Comparison of ENCODE assay signal across 8 cellular contexts in genomic region chr3:49805367-49805782, GRCh38. TPM values are rescaled to one million over a fixed set of nuclear protein-coding genes. Genes with fewer than 3 reads are reported as not detected.
DNase-seq lines count a peak whose midpoint lies in the region; ATAC-seq and TF ChIP-seq lines count a peak whose summit lies in the region.

No MANE protein-coding gene starts in this region.

- peaks cover 0 to 23% (median 0%) of the 10 kb centered on the region in 3 donors for H3K36me3 ChIP-seq in Peyer's patch

- peak overlapping the region; percentile 100 for H3K27ac Mint-ChIP-seq in nephron

- H3K9me3 Mint-ChIP-seq in nephron, result no peaks in the 10 kb centered on the region

- peaks cover 43% of the 10 kb centered on the region for H3K4me1 Mint-ChIP-seq in nephron

- peaks cover 3% of the 10 kb centered on the region for H3K36me3 Mint-ChIP-seq in nephron (ENCODE audit: low read depth)

- H3K4me1 ChIP-seq in Peyer's patch, result peaks cover 0 to 45% (median 41%) of the 10 kb centered on the region in 4 donors

- no peak for TF ChIP-seq POLR2A in Peyer's patch (IDR thresholded peaks at IDR 0.05)

- peaks cover 12% of the 10 kb centered on the region for H3K27me3 Mint-ChIP-seq in nephron (ENCODE audit: low read depth)

- no peaks in the 10 kb centered on the region for H3K9me3 ChIP-seq in Peyer's patch

- H3K27me3 ChIP-seq in Peyer's patch, result no peaks in the 10 kb centered on the region

- peak; percentile 30 for ATAC-seq in GM18511 (IDR thresholded peaks at IDR 0.05; ENCODE audit: unreplicated experiment)
- ATAC-seq in esophagus mucosa, result peak; percentile 11
- no peak for ATAC-seq in GM19324 (IDR thresholded peaks at IDR 0.05; ENCODE audit: low FRiP score, unreplicated experiment)
- ATAC-seq in HG02798 (IDR thresholded peaks at IDR 0.05; ENCODE audit: poor library complexity, unreplicated experiment), result no peak

- peak in 2 of 3 donors; percentile 80 to 87 for DNase-seq in Peyer's patch
- DNase-seq in LoVo (ENCODE audit: low spot score), result no peak
- no peak for DNase-seq in NCI-H1417 (lab: John Stamatoyannopoulos, UW)

- peak overlapping the region; percentile 78 to 98 (median 89) for H3K27ac ChIP-seq in Peyer's patch

- peak overlapping the region in 1 of 4 donors; percentile 80 for H3K4me3 ChIP-seq in Peyer's patch

- H3K4me3 Mint-ChIP-seq in nephron, result peak overlapping the region; percentile 86 to 90 (median 88)

- TF ChIP-seq CTCF in Peyer's patch (IDR thresholded peaks at IDR 0.05) (no peak), nephron (IDR thresholded peaks at IDR 0.05; ENCODE audit: unreplicated experiment in 3 of 3) (no peak)

RNA-seq across cellular contexts. Expression of gene INKA1, which starts 2.3 kb away (rescaled TPM):
- total RNA-seq in Peyer's patch (10 to 100 TPM in 1 of 4 donors, 1 to 10 TPM in 1, not detected in 2; 1.9 to 22.3 TPM), esophagus mucosa (14.2 TPM)

RNA-seq across cellular contexts. Expression of gene CDHR4, which starts 5.7 kb away (rescaled TPM):
- total RNA-seq in Peyer's patch (1 to 10 TPM in 1 of 4 donors, not detected in 3; 1.0 TPM), esophagus mucosa (not detected)

RNA-seq across cellular contexts. Expression of gene UBA7, which starts 8.4 kb away (rescaled TPM):
- total RNA-seq in Peyer's patch (100 to 1,000 TPM; 155 to 349 (median 263) TPM), esophagus mucosa (15.3 TPM)

RNA-seq across cellular contexts. Expression of gene IP6K1, which starts 19.0 kb away (rescaled TPM):
- total RNA-seq in Peyer's patch (10 to 100 TPM; 30.6 to 56.1 (median 46.8) TPM), esophagus mucosa (19.9 TPM)

RNA-seq across cellular contexts. Expression of gene TRAIP, which starts 51.0 kb away (rescaled TPM):
- 1 to 10 TPM; 2.1 to 8.3 (median 4.7) TPM for total RNA-seq in Peyer's patch
- total RNA-seq in esophagus mucosa, result 5.5 TPM

Comparison
In these comparisons a context has a peak if more than half of its experiments do, and no peak if none do; other contexts are left out.
1. ATAC-seq: peak in GM18511 (single experiment) and esophagus mucosa (single experiment); none in GM19324 (single experiment) and HG02798 (single experiment).
2. DNase-seq: peak in Peyer's patch (2 of 3); none in LoVo (single experiment) and NCI-H1417 (0 of 3).